11 cellular contexts compared by ENCODE assay signal in genomic region chr1:89603651-89604413, GRCh38. TPM values are rescaled to one million over a fixed set of nuclear protein-coding genes. Genes with fewer than 3 reads are reported as not detected.
A peak's percentile ranks its signal among the peaks of the same experiment; 100 is the strongest.
DNase-seq lines count a peak whose midpoint lies in the region; ATAC-seq, FAIRE-seq and TF ChIP-seq lines count a peak whose summit lies in the region.
"Had no signal": no experiment of that assay in that cellular context is flagged by ENCODE, and none has a peak within 500 bp of the region (broad histone marks: within the 10 kb centered on the region; RNA-seq: fewer than 3 reads in every experiment).

No MANE protein-coding gene starts in this region.

- H3K4me3 ChIP-seq in Panc1 (ENCODE audit: low read depth in 2 of 2, low read length in 2 of 2), result no peak overlapping the region
- no peak overlapping the region for H3K4me3 ChIP-seq in left lung
- H3K4me3 ChIP-seq: GM12878, heart left ventricle had no signal

- no peak for TF ChIP-seq POLR2A in GM12891 (IDR thresholded peaks at IDR 0.05; ENCODE audit: low read depth, low read length)

- BruUV-seq in Panc1 (replicated peaks; lab: Mats Ljungman, UMichigan), result no TSS peak

- no peak for TF ChIP-seq CTCF in Panc1 (IDR thresholded peaks at IDR 0.05)
- no peak for TF ChIP-seq CTCF in left lung (IDR thresholded peaks at IDR 0.05)

- DNase-seq in AG08395 (ENCODE audit: low spot score) (peak; percentile 17), Panc1 (ENCODE audit: low read depth, low spot score) (no peak), left lung (no peak), RPMI8226 (no peak), GM12891 (ENCODE audit: insufficient read length, low spot score) (no peak)
- DNase-seq in activated naive CD4-positive, alpha-beta T cell treated with anti-CD3 and anti-CD28 coated beads, Interleukin-2, amount 50 U/mL, for 16 hours, result peak; percentile 60
- DNase-seq: heart left ventricle, NCI-H2171 had no signal

- H3K36me3 ChIP-seq in Panc1 (ENCODE audit: control insufficient read depth, insufficient read depth, low read length) (no peaks in the 10 kb centered on the region), left lung (no peaks in the 10 kb centered on the region)
- H3K36me3 ChIP-seq: heart left ventricle had no signal

- POLR2A ChIA-PET in Panc1 (lab: Charles Lee), result interaction anchor here (0.6 kb wide), 1 partner anchor 920 kb away, joined by 3 read pairs; no protein-coding TSS in a partner anchor

- intact Hi-C loops in Panc1 (cut with micrococcal nuclease; ENCODE audit: unreplicated experiment) (no loop called here), left lung (cut with DNase I) (loop anchor here in 1 of 2 donors (5.0 kb wide), 1 partner anchor 122 kb away; no protein-coding TSS in a partner anchor)

- CTCF ChIA-PET in Panc1 (lab: Charles Lee), result interaction anchor here (0.7 kb wide), 1 partner anchor 19 kb away, joined by 3 read pairs; no protein-coding TSS in a partner anchor

- 0 out of 2 replicates have a peak, but pooled peaks have one; percentile 24 for ATAC-seq in Panc1
- ATAC-seq in left lung, result peak; percentile 15
- no peak for ATAC-seq in GM19035 (IDR thresholded peaks at IDR 0.05; ENCODE audit: unreplicated experiment)
- no peak for ATAC-seq in HG02588 (IDR thresholded peaks at IDR 0.05; ENCODE audit: unreplicated experiment)
- ATAC-seq: GM12878 had no signal

- H3K4me1 ChIP-seq in Panc1 (ENCODE audit: control insufficient read depth, insufficient read depth, low read length), result no peaks in the 10 kb centered on the region
- H3K4me1 ChIP-seq in left lung, result peaks cover 8 to 14% of the 10 kb centered on the region in 2 donors

- no peak overlapping the region for H3K27ac ChIP-seq in Panc1 (ENCODE audit: low read length)
- no peak overlapping the region for H3K27ac ChIP-seq in left lung

- H3K9me3 ChIP-seq in Panc1 (ENCODE audit: control insufficient read depth, insufficient read depth, low read depth, low read length), result no peaks in the 10 kb centered on the region
- no peaks in the 10 kb centered on the region for H3K9me3 ChIP-seq in left lung
- H3K9me3 ChIP-seq: heart left ventricle had no signal

- in situ Hi-C loops in Panc1 (cut with HindIII; ENCODE audit: low pct_unique_long_range_greater_than_20kb, low sequenced_read_pairs), result no loop called here

- FAIRE-seq in GM12891 (lab: Jason Lieb, UNC), result no peak
- FAIRE-seq: GM12878 had no signal

- H3K27me3 ChIP-seq in Panc1 (ENCODE audit: control insufficient read depth, insufficient read depth, low read length) (no peaks in the 10 kb centered on the region), left lung (no peaks in the 10 kb centered on the region)
- H3K27me3 ChIP-seq: heart left ventricle had no signal

TF ChIP-seq in GM12891, 5 proteins besides CTCF, POLR2A, EP300 and RAD21:
- TF ChIP-seq POLR2AphosphoS5 (IDR thresholded peaks at IDR 0.05; ENCODE audit: low read depth, low read length) (no peak), PAX5 (IDR thresholded peaks at IDR 0.05; ENCODE audit: insufficient read depth, low read length, severe bottlenecking) (no peak), POU2F2 (IDR thresholded peaks at IDR 0.05; ENCODE audit: low read depth, low read length) (no peak)

RNA-seq across cellular contexts. Expression of gene LRRC8C, which starts 29.1 kb away (rescaled TPM):
- total RNA-seq in Panc1 (2021; ENCODE audit: unreplicated experiment) (17.1 TPM), left lung (10 to 100 TPM; 11.4 to 11.6 TPM)
- polyA plus RNA-seq in Panc1 (2012; ENCODE audit: insufficient read length), result 6.5 TPM
- polyA plus RNA-seq in GM12891 (2012; ENCODE audit: low read depth, missing spikeins), result 0.72 TPM

Comparison
In these comparisons a context has a peak if more than half of its experiments do, and no peak if none do; other contexts are left out.
1. DNase-seq: peak in AG08395 (single experiment) and activated naive CD4-positive, alpha-beta T cell treated with anti-CD3 and anti-CD28 coated beads, Interleukin-2, amount 50 U/mL, for 16 hours (single experiment); none in Panc1 (single experiment), left lung (0 of 2), RPMI8226 (single experiment) and GM12891 (single experiment).
2. ATAC-seq: peak in Panc1 (single experiment) and left lung (single experiment); none in GM19035 (single experiment) and HG02588 (single experiment).